Comparison of ENCODE assay signal across 18 cellular contexts in genomic region chr2:72968286-72968685, GRCh38. TPM values are rescaled to one million over a fixed set of nuclear protein-coding genes. Genes with fewer than 3 reads are reported as not detected.
DNase-seq lines count a peak whose midpoint lies in the region; ATAC-seq and TF ChIP-seq lines count a peak whose summit lies in the region.
"Had no signal": no experiment of that assay in that cellular context is flagged by ENCODE, and none has a peak within 500 bp of the region (broad histone marks: within the 10 kb centered on the region; RNA-seq: fewer than 3 reads in every experiment).

No MANE protein-coding gene starts in this region.

- ATAC-seq in memory B cell (ENCODE audit: low read depth) (no peak), HG03432 (IDR thresholded peaks at IDR 0.05; ENCODE audit: unreplicated experiment) (no peak)
- no peak for ATAC-seq in naive thymus-derived CD4-positive, alpha-beta T cell
- ATAC-seq: GM23338 had no signal

- H3K4me1 Mint-ChIP-seq in chondrocyte (ENCODE audit: low read depth) = peaks cover 1% of the 10 kb centered on the region
- H3K4me1 Mint-ChIP-seq in memory B cell = no peaks in the 10 kb centered on the region
- H3K4me1 Mint-ChIP-seq in naive thymus-derived CD4-positive, alpha-beta T cell = peaks cover 0 to 1% (median 0%) of the 10 kb centered on the region in 7 donors
- H3K4me1 Mint-ChIP-seq: CD4-positive, CD25-positive, alpha-beta regulatory T cell; CD8-positive, alpha-beta memory T cell had no signal

- H3K27me3 Mint-ChIP-seq in chondrocyte (ENCODE audit: low read depth) (no peaks in the 10 kb centered on the region), memory B cell (no peaks in the 10 kb centered on the region)
- H3K27me3 Mint-ChIP-seq in naive thymus-derived CD4-positive, alpha-beta T cell = no peaks in the 10 kb centered on the region
- H3K27me3 Mint-ChIP-seq: CD4-positive, CD25-positive, alpha-beta regulatory T cell had no signal

- no peak for TF ChIP-seq CTCF in chondrocyte (IDR thresholded peaks at IDR 0.05)
- no peak for TF ChIP-seq CTCF in esophagus muscularis mucosa (IDR thresholded peaks at IDR 0.05)

- CTCF ChIA-PET in naive thymus-derived CD4-positive, alpha-beta T cell (lab: Charles Lee) = interaction anchor here (0.6 kb wide), 1 partner anchor 52 kb away, joined by 3 read pairs; no protein-coding TSS in a partner anchor

- peaks cover 85% of the 10 kb centered on the region for H3K4me1 ChIP-seq in BLaER1
- no peaks in the 10 kb centered on the region for H3K4me1 ChIP-seq in esophagus muscularis mucosa
- H3K4me1 ChIP-seq in naive thymus-derived CD4-positive, alpha-beta T cell (ENCODE audit: control insufficient read depth in 2 of 2, insufficient read depth in 2 of 2, low read length in 2 of 2) = no peaks in the 10 kb centered on the region
- H3K4me1 ChIP-seq: HAP-1 had no signal

- H3K4me3 ChIP-seq in BLaER1 (no peak overlapping the region), esophagus muscularis mucosa (no peak overlapping the region)
- no peak overlapping the region for H3K4me3 ChIP-seq in naive thymus-derived CD4-positive, alpha-beta T cell (ENCODE audit: low read length)
- H3K4me3 ChIP-seq: GM23338, HAP-1 had no signal

- H3K4me2 ChIP-seq in BLaER1 = peak overlapping the region; percentile 26; the same call in 1 of the 2 replicates
- H3K4me2 ChIP-seq: GM23338 had no signal

- intact Hi-C loops in esophagus muscularis mucosa (cut with DNase I) = no loop called here
- intact Hi-C loops in naive thymus-derived CD4-positive, alpha-beta T cell (cut with micrococcal nuclease) = no loop called here

- no peak overlapping the region for H3K9ac ChIP-seq in BLaER1

- no peak overlapping the region for H3K27ac Mint-ChIP-seq in chondrocyte (ENCODE audit: unreplicated experiment)
- H3K27ac Mint-ChIP-seq in memory B cell = peak overlapping the region; percentile 6
- H3K27ac Mint-ChIP-seq in naive thymus-derived CD4-positive, alpha-beta T cell = no peak overlapping the region
- H3K27ac Mint-ChIP-seq: CD4-positive, CD25-positive, alpha-beta regulatory T cell; CD8-positive, alpha-beta memory T cell; GM23338; HFFc6 had no signal

- no peaks in the 10 kb centered on the region for H3K9me3 ChIP-seq in BLaER1
- H3K9me3 ChIP-seq in esophagus muscularis mucosa = no peaks in the 10 kb centered on the region
- no peaks in the 10 kb centered on the region for H3K9me3 ChIP-seq in naive thymus-derived CD4-positive, alpha-beta T cell (ENCODE audit: control insufficient read depth in 2 of 3, low read length in 3 of 3)
- H3K9me3 ChIP-seq: HAP-1 had no signal

- H3K9me3 Mint-ChIP-seq in chondrocyte (ENCODE audit: low read depth) = no peaks in the 10 kb centered on the region
- H3K9me3 Mint-ChIP-seq in memory B cell = no peaks in the 10 kb centered on the region
- no peaks in the 10 kb centered on the region for H3K9me3 Mint-ChIP-seq in naive thymus-derived CD4-positive, alpha-beta T cell
- H3K9me3 Mint-ChIP-seq: CD4-positive, CD25-positive, alpha-beta regulatory T cell; CD8-positive, alpha-beta memory T cell; GM23338; HFFc6 had no signal

- no peak for TF ChIP-seq POLR2A in esophagus muscularis mucosa (IDR thresholded peaks at IDR 0.05; ENCODE audit: low read depth)

- no peak for TF ChIP-seq EP300 in esophagus muscularis mucosa (IDR thresholded peaks at IDR 0.05)

- 89% methylated on average over 5 of the region's 8 CpGs for WGBS in esophagus muscularis mucosa

- DNase-seq in chondrocyte (ENCODE audit: low spot score) (peak; percentile 77), memory B cell (ENCODE audit: low spot score in 2 of 2) (no peak), esophagus muscularis mucosa (ENCODE audit: extremely low spot score) (no peak)
- no peak for DNase-seq in naive thymus-derived CD4-positive, alpha-beta T cell
- DNase-seq: CD4-positive, CD25-positive, alpha-beta regulatory T cell; CD8-positive, alpha-beta memory T cell; DMS 273 treated with DMSO at 0.1 percent for 48 hours; DMS79; EL; GDM1; HFFc6 had no signal

- POLR2A ChIA-PET in naive thymus-derived CD4-positive, alpha-beta T cell (lab: Charles Lee) = no interaction called here

- H3K27ac ChIP-seq in BLaER1 (no peak overlapping the region), esophagus muscularis mucosa (replicated peaks in 1 of 4) (no peak overlapping the region)
- no peak overlapping the region for H3K27ac ChIP-seq in naive thymus-derived CD4-positive, alpha-beta T cell (ENCODE audit: low read depth, low read length)
- H3K27ac ChIP-seq: C4-2B had no signal

- H3K36me3 ChIP-seq in BLaER1 = no peaks in the 10 kb centered on the region
- peaks cover 0 to 37% (median 10%) of the 10 kb centered on the region in 4 donors for H3K36me3 ChIP-seq in esophagus muscularis mucosa
- no peaks in the 10 kb centered on the region for H3K36me3 ChIP-seq in naive thymus-derived CD4-positive, alpha-beta T cell (ENCODE audit: control insufficient read depth in 2 of 3, insufficient read depth in 3 of 3, low read length in 3 of 3)
- H3K36me3 ChIP-seq: HAP-1 had no signal

- H3K4me3 Mint-ChIP-seq in chondrocyte (ENCODE audit: unreplicated experiment) = no peak overlapping the region
- H3K4me3 Mint-ChIP-seq in memory B cell = no peak overlapping the region
- H3K4me3 Mint-ChIP-seq in naive thymus-derived CD4-positive, alpha-beta T cell = no peak overlapping the region
- H3K4me3 Mint-ChIP-seq: CD4-positive, CD25-positive, alpha-beta regulatory T cell; CD8-positive, alpha-beta memory T cell; GM23338; HFFc6 had no signal

- H3K27me3 ChIP-seq in BLaER1 (no peaks in the 10 kb centered on the region), esophagus muscularis mucosa (no peaks in the 10 kb centered on the region)
- no peaks in the 10 kb centered on the region for H3K27me3 ChIP-seq in naive thymus-derived CD4-positive, alpha-beta T cell (ENCODE audit: control insufficient read depth in 2 of 2, insufficient read depth in 2 of 2, low read length in 2 of 2)

- 0 out of 2 replicates have a peak, but pooled peaks cover 7% of the 10 kb centered on the region for H4K20me1 ChIP-seq in BLaER1

- peaks cover 6% of the 10 kb centered on the region for H3K36me3 Mint-ChIP-seq in chondrocyte (ENCODE audit: low read depth)
- H3K36me3 Mint-ChIP-seq in memory B cell = peaks cover 2% of the 10 kb centered on the region
- no peaks in the 10 kb centered on the region for H3K36me3 Mint-ChIP-seq in naive thymus-derived CD4-positive, alpha-beta T cell
- H3K36me3 Mint-ChIP-seq: CD4-positive, CD25-positive, alpha-beta regulatory T cell; CD8-positive, alpha-beta memory T cell had no signal

RNA-seq across cellular contexts. Expression of gene EMX1, which starts 51.0 kb away (rescaled TPM):
- not detected in 3 replicates for total RNA-seq in chondrocyte
- total RNA-seq in esophagus muscularis mucosa = not detected
- total RNA-seq in naive thymus-derived CD4-positive, alpha-beta T cell = not detected
- polyA plus RNA-seq in naive thymus-derived CD4-positive, alpha-beta T cell = not detected
- total RNA-seq: A673; CD4-positive, CD25-positive, alpha-beta regulatory T cell; HFFc6 had no signal
- polyA plus RNA-seq: BJ; CD4-positive, CD25-positive, alpha-beta regulatory T cell; CD8-positive, alpha-beta memory T cell had no signal
